In the genomic region with DNA sequence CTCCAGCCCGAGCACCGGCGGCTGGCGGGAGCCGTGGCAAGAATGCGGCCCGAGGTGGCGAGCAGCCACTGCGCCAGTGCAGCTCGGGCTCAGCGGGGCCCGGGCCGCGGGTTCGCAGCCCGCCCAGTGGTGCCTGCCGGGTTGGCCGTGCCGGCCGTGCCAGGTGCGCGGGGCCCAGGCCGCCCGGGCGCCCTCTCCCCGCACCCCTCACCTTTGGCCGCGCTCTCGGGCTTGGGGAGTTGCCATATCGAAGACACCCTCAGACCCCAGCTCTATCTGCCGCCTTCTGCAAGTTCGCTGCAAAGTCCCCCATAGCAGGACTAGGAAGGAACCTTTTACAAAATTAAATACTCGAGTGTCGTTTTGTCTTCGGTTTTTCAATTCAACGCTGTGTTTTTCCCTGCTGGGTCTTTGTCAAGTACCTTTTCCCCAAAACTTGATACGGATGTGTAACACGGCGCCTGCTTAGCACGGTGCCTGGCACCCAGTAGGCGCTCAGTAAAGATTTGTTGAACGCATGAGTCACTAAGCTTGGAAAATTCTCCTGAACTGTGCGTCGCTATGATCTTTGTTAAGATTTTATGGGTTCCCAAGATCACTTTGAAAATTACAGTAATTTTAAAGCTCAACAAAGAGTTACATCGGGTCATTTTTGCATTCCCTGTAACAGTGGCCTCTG, we compare ENCODE assay signal across 8 cellular contexts. TPM values are rescaled to one million over a fixed set of nuclear protein-coding genes. Genes with fewer than 3 reads are reported as not detected.
DNase-seq lines count a peak whose midpoint lies in the region; ATAC-seq and TF ChIP-seq lines count a peak whose summit lies in the region.

No MANE protein-coding gene starts in this region.

- no peaks in the 10 kb centered on the region for H4K20me1 ChIP-seq in KMS-11 (ENCODE audit: insufficient read depth)

- peak; percentile 21 for TF ChIP-seq EP300 in suprapubic skin (IDR thresholded peaks at IDR 0.05)

- WGBS in suprapubic skin = 5% methylated on average over 36 of the region's 45 CpGs

- peak; percentile 63 for ATAC-seq in left lobe of liver

- H3K27ac ChIP-seq in KMS-11 (0 out of 2 replicates have a peak overlapping the region, but pooled peaks have one; percentile 21), brain microvascular endothelial cell (peak overlapping the region; percentile 68), suprapubic skin (peak overlapping the region; percentile 90)

- H3K27me3 ChIP-seq in KMS-11 (ENCODE audit: insufficient read depth, low read depth) (no peaks in the 10 kb centered on the region; the same call in 1 of the 2 replicates), brain microvascular endothelial cell (replicated peaks) (no peaks in the 10 kb centered on the region), suprapubic skin (no peaks in the 10 kb centered on the region)

- no peaks in the 10 kb centered on the region for H3K36me3 ChIP-seq in KMS-11 (ENCODE audit: insufficient read depth)
- H3K36me3 ChIP-seq in brain microvascular endothelial cell (replicated peaks) = no peaks in the 10 kb centered on the region
- no peaks in the 10 kb centered on the region for H3K36me3 ChIP-seq in suprapubic skin

- TF ChIP-seq POLR2A in suprapubic skin (IDR thresholded peaks at IDR 0.05) = no peak

- H2AFZ ChIP-seq in KMS-11 (ENCODE audit: low read depth) = peak overlapping the region; percentile 84

- peaks cover 6% of the 10 kb centered on the region; the same call in 1 of the 2 replicates for H3K79me2 ChIP-seq in KMS-11 (ENCODE audit: insufficient read depth, low read depth)

- no peak for TF ChIP-seq CTCF in KMS-11 (conservative IDR thresholded peaks at IDR 0.05; ENCODE audit: low read depth, low read length)
- no peak for TF ChIP-seq CTCF in brain microvascular endothelial cell (IDR thresholded peaks at IDR 0.05; ENCODE audit: low read depth, low read length, missing control alignments)
- TF ChIP-seq CTCF in suprapubic skin (IDR thresholded peaks at IDR 0.05) = peak in 1 of 2 donors; percentile 9

- peak overlapping the region; percentile 43; the same call in 1 of the 2 replicates for H3K4me2 ChIP-seq in KMS-11

- peak overlapping the region; percentile 64 for H3K4me3 ChIP-seq in KMS-11 (IDR thresholded peaks at IDR 0.05; ENCODE audit: insufficient read depth, low read depth, low read length)
- peak overlapping the region; percentile 90 for H3K4me3 ChIP-seq in brain microvascular endothelial cell (ENCODE audit: low read depth, low read length)
- H3K4me3 ChIP-seq in suprapubic skin = peak overlapping the region; percentile 78

- peak overlapping the region; percentile 64; the same call in 1 of the 2 replicates for H3K9ac ChIP-seq in KMS-11

- DNase-seq in NCI-H1092 treated with DMSO at 0.1 percent for 48 hours (lab: John Stamatoyannopoulos, UW) = peak; percentile 51
- DNase-seq in NCI-H1092 (lab: John Stamatoyannopoulos, UW) = no peak
- no peak for DNase-seq in brain microvascular endothelial cell
- no peak for DNase-seq in left lobe of liver (ENCODE audit: low spot score)
- no peak for DNase-seq in suprapubic skin (ENCODE audit: low spot score in 2 of 2)
- DNase-seq in HuH-7 (ENCODE audit: low spot score) = no peak
- DNase-seq in NK-92 treated with Interleukin-12 subunit alpha and Interleukin-12 subunit beta, amount 100 ng/mL, for 24 hours (lab: John Stamatoyannopoulos, UW) = no peak

- no peaks in the 10 kb centered on the region for H3K9me3 ChIP-seq in suprapubic skin

- H3K4me1 ChIP-seq in KMS-11 (ENCODE audit: low read depth, poor library complexity, severe bottlenecking) (peaks cover 31% of the 10 kb centered on the region), suprapubic skin (peaks cover 29% of the 10 kb centered on the region)

- in situ Hi-C loops in brain microvascular endothelial cell (cut with HindIII; ENCODE audit: low pct_ligation_motif_present, low sequenced_read_pairs) = no loop called here

RNA-seq across cellular contexts. Expression of a gene that starts 0.7 kb away (rescaled TPM):
- 71.9 TPM for total RNA-seq in left lobe of liver
- total RNA-seq in suprapubic skin = 10 to 100 TPM in 2 of 4 donors, 1 to 10 TPM in 2; 5.8 to 23.3 (median 9.3) TPM

RNA-seq across cellular contexts. Expression of a gene that starts 0.9 kb away (rescaled TPM):
- total RNA-seq in left lobe of liver (12.3 TPM), suprapubic skin (10 to 100 TPM; 14.3 to 45.4 (median 20.3) TPM)

Comparison
In these comparisons a context has a peak if more than half of its experiments do, and no peak if none do; other contexts are left out.
1. H3K27ac ChIP-seq: peak in every context shown above with its lines; median percentile 90 in suprapubic skin; 68 in brain microvascular endothelial cell; 21 in KMS-11.